21 cellular contexts compared by ENCODE assay signal in the genomic region with DNA sequence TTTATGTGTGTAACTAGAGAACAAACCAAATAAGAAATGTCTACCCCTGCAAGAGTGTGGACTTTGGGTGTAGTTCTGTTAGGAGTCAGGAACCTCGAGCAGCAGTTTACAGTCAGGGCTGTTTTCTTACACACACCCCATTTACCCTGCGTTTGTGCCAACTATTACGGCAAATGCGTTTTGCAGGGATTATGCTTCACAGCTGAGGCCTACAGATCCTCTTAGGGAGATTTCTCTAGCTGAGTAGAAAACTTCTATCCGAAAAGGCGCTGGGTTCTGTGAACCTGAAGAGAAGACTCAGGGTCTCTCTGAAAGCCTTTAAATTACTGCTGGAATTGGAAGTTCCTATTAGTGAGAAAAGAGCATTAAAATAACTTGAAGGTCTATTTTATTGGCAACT.
"Had no signal": no experiment of that assay in that cellular context is flagged by ENCODE, and none has a peak within 500 bp of the region (broad histone marks: within the 10 kb centered on the region; RNA-seq: fewer than 3 reads in every experiment).

No MANE protein-coding gene starts in this region.

- ATAC-seq: esophagus mucosa, gastrocnemius medialis, lower lobe of right lung, psoas muscle had no signal

- H3K9me3 ChIP-seq: gastrocnemius medialis, left ventricle myocardium inferior, lower lobe of right lung, psoas muscle, sigmoid colon, stomach, thoracic aorta, transverse colon had no signal

- H3K36me3 ChIP-seq: gastrocnemius medialis, left ventricle myocardium inferior, lower lobe of right lung, sigmoid colon, stomach, thoracic aorta, transverse colon had no signal

- H3K27me3 ChIP-seq: dorsolateral prefrontal cortex, gastrocnemius medialis, sigmoid colon, stomach, transverse colon had no signal

- H3K27ac ChIP-seq: dorsolateral prefrontal cortex, gastrocnemius medialis, left ventricle myocardium inferior, lower lobe of right lung, psoas muscle, sigmoid colon, stomach, thoracic aorta, transverse colon had no signal

- H3K4me3 ChIP-seq: dorsolateral prefrontal cortex, gastrocnemius medialis, left ventricle myocardium inferior, lower lobe of right lung, psoas muscle, sigmoid colon, stomach, thoracic aorta, transverse colon had no signal

- DNase-seq: cortex of kidney; dorsolateral prefrontal cortex; effector CD8-positive, alpha-beta T cell; gastrocnemius medialis; glutamatergic neuron; islet precursor cell; left ventricle myocardium inferior; lower lobe of right lung; midbrain; naive B cell; psoas muscle; retina; sigmoid colon; small intestine; stimulated activated CD4-positive, alpha-beta T cell treated with anti-CD3 and anti-CD28 coated beads, Interleukin-12 subunit alpha, Interleukin-12 subunit beta, amount 100 ng/mL, for 4 hours; stimulated activated naive CD4-positive, alpha-beta T cell; stomach; substantia nigra; transverse colon had no signal
